26 cellular contexts compared by ENCODE assay signal in genomic region chr3:74273555-74274402, GRCh38.
"Had no signal": no experiment of that assay in that cellular context is flagged by ENCODE, and none has a peak within 500 bp of the region (broad histone marks: within the 10 kb centered on the region; RNA-seq: fewer than 3 reads in every experiment).

No MANE protein-coding gene starts in this region.

- H3K4me3 ChIP-seq: body of pancreas, gastrocnemius medialis, hepatocyte, uterus had no signal

- ATAC-seq: activated CD4-positive, CD25-positive, alpha-beta regulatory T cell treated with anti-CD3 and anti-CD28 coated beads, Interleukin-2, amount 50 U/mL, for 24 hours; body of pancreas; gastrocnemius medialis; left cardiac atrium; natural killer cell; stimulated activated memory B cell treated with anti-CD40 and anti-IgM and Interleukin-4, amounts not matched to agents 10 μg/mL and 1 μg/mL and 100 μg/mL, for 72 hours had no signal

- H3K27ac ChIP-seq: body of pancreas, gastrocnemius medialis, hepatocyte, neutrophil, uterus had no signal

- H3K4me3 Mint-ChIP-seq: activated naive CD8-positive, alpha-beta T cell; memory B cell; natural killer cell; stimulated activated memory B cell treated with anti-CD40 and anti-IgM and Interleukin-4, amounts not matched to agents 10 μg/mL and 1 μg/mL and 100 μg/mL, for 72 hours; T-helper 2 cell treated with Interferon-gamma antibody and Interleukin-4, amounts not matched to agents 5 μg/mL and 100 μg/mL, for 36 hours had no signal

- H3K4me1 ChIP-seq: body of pancreas, gastrocnemius medialis, uterus had no signal

- DNase-seq: activated CD4-positive, alpha-beta T cell treated with anti-CD3 and anti-CD28 coated beads for 48 hours; activated CD4-positive, alpha-beta T cell treated with anti-CD3 and anti-CD28 coated beads, Interleukin-2, amount 50 U/mL, for 48 hours; activated CD8-positive, alpha-beta memory T cell treated with anti-CD3 and anti-CD28 coated beads for 24 hours; activated effector memory CD4-positive, alpha-beta T cell treated with Interleukin-2 at 50 U/mL for 16 hours; activated naive CD4-positive, alpha-beta T cell treated with Interleukin-2 at 50 U/mL for 16 hours; body of pancreas; effector CD8-positive, alpha-beta T cell; erythroblast; gastrocnemius medialis; islet precursor cell; left cardiac atrium; natural killer cell; small intestine; stimulated activated CD4-positive, alpha-beta T cell treated with anti-CD3 and anti-CD28 coated beads, Interleukin-1b, Interleukin-23, amount 100 ng/mL, for 48 hours; stimulated activated CD4-positive, alpha-beta T cell treated with anti-CD3 and anti-CD28 coated beads, Interleukin-4, amount 100 ng/mL, for 4 hours; stimulated activated CD8-positive, alpha-beta memory T cell treated with anti-CD3 and anti-CD28 coated beads, Interleukin-4, amount 100 ng/mL, for 48 hours; T-helper 1 cell; trophoblast cell; uterus had no signal

- H3K36me3 Mint-ChIP-seq: activated naive CD8-positive, alpha-beta T cell; memory B cell; stimulated activated memory B cell treated with anti-CD40 and anti-IgM and Interleukin-4, amounts not matched to agents 10 μg/mL and 1 μg/mL and 100 μg/mL, for 72 hours had no signal

- H3K36me3 ChIP-seq: gastrocnemius medialis, neutrophil, uterus had no signal

- H3K27ac Mint-ChIP-seq: activated naive CD8-positive, alpha-beta T cell; memory B cell; natural killer cell; stimulated activated memory B cell treated with anti-CD40 and anti-IgM and Interleukin-4, amounts not matched to agents 10 μg/mL and 1 μg/mL and 100 μg/mL, for 72 hours; T-helper 2 cell treated with Interferon-gamma antibody and Interleukin-4, amounts not matched to agents 5 μg/mL and 100 μg/mL, for 36 hours had no signal

- H3K27me3 Mint-ChIP-seq: activated naive CD8-positive, alpha-beta T cell; memory B cell; stimulated activated memory B cell treated with anti-CD40 and anti-IgM and Interleukin-4, amounts not matched to agents 10 μg/mL and 1 μg/mL and 100 μg/mL, for 72 hours had no signal

- H3K27me3 ChIP-seq: body of pancreas, gastrocnemius medialis, hepatocyte, neutrophil, uterus had no signal

- H3K4me1 Mint-ChIP-seq: memory B cell; natural killer cell; stimulated activated memory B cell treated with anti-CD40 and anti-IgM and Interleukin-4, amounts not matched to agents 10 μg/mL and 1 μg/mL and 100 μg/mL, for 72 hours had no signal

- H3K9me3 ChIP-seq: gastrocnemius medialis, neutrophil, uterus had no signal
